1 cellular context compared by ENCODE assay signal in genomic region chr6:15691250-15691869, GRCh38.
TF ChIP-seq lines count a peak whose summit lies in the region.

No MANE protein-coding gene starts in this region.

TF ChIP-seq in HepG2, 621 proteins besides CTCF, POLR2A, EP300 and RAD21 (continued from another document and continues in another):
- TF ChIP-seq ATF6 (CRISPR knock-in tag; conservative IDR thresholded peaks at IDR 0.05) (no peak), ZNF414 (CRISPR knock-in tag; IDR thresholded peaks at IDR 0.05) (0 out of 2 replicates have a peak, but pooled peaks have one; percentile 69), PAWR (CRISPR knock-in tag; IDR thresholded peaks at IDR 0.05; ENCODE audit: borderline replicate concordance) (no peak), KLF13 (CRISPR knock-in tag; IDR thresholded peaks at IDR 0.05) (no peak), ZNF205 (CRISPR knock-in tag; IDR thresholded peaks at IDR 0.05) (peak; percentile 69; the same call in 1 of the 2 replicates), ZNF768 (CRISPR knock-in tag; IDR thresholded peaks at IDR 0.05) (peak; percentile 42; the same call in 1 of the 2 replicates), MIXL1 (CRISPR knock-in tag; IDR thresholded peaks at IDR 0.05) (peak; percentile 93), ZNF674 (CRISPR knock-in tag; IDR thresholded peaks at IDR 0.05; ENCODE audit: low read depth) (no peak), MYC (CRISPR knock-in tag; IDR thresholded peaks at IDR 0.05; ENCODE audit: borderline replicate concordance) (peak; percentile 35; the same call in 1 of the 2 replicates), BCLAF1 (IDR thresholded peaks at IDR 0.05) (no peak), FIP1L1 (IDR thresholded peaks at IDR 0.05; ENCODE audit: borderline replicate concordance, insufficient read depth, low read depth, low read length) (no peak), ZNF224 (CRISPR knock-in tag; IDR thresholded peaks at IDR 0.05) (no peak), ZNF282 (IDR thresholded peaks at IDR 0.05; ENCODE audit: partially characterized antibody) (no peak), KDM2A (CRISPR knock-in tag; IDR thresholded peaks at IDR 0.05; ENCODE audit: borderline replicate concordance, low read depth) (peak; percentile 96), TBL1XR1 (IDR thresholded peaks at IDR 0.05; ENCODE audit: borderline replicate concordance, low read length, partially characterized antibody) (peak; percentile 72), DNMT1 (CRISPR knock-in tag; IDR thresholded peaks at IDR 0.05) (no peak), SMAD9 (CRISPR knock-in tag; IDR thresholded peaks at IDR 0.05) (no peak), ZMYM4 (CRISPR knock-in tag; IDR thresholded peaks at IDR 0.05) (peak; percentile 83), SYNCRIP (IDR thresholded peaks at IDR 0.05; ENCODE audit: insufficient read depth, low read depth, low read length) (no peak), ZNF326 (CRISPR knock-in tag; IDR thresholded peaks at IDR 0.05; ENCODE audit: borderline replicate concordance) (no peak), ZC3H4 (CRISPR knock-in tag; IDR thresholded peaks at IDR 0.05; ENCODE audit: borderline replicate concordance) (no peak), FOXJ3 (CRISPR knock-in tag; IDR thresholded peaks at IDR 0.05; ENCODE audit: borderline replicate concordance) (no peak), PLRG1 (conservative IDR thresholded peaks at IDR 0.05) (no peak), ZBTB49 (CRISPR knock-in tag; IDR thresholded peaks at IDR 0.05; ENCODE audit: borderline replicate concordance) (peak; percentile 66; the same call in 1 of the 2 replicates), ARHGAP35 (CRISPR knock-in tag; IDR thresholded peaks at IDR 0.05; ENCODE audit: borderline replicate concordance) (no peak), ZNF501 (CRISPR knock-in tag; IDR thresholded peaks at IDR 0.05) (peak; percentile 79), SAP130 (CRISPR knock-in tag; IDR thresholded peaks at IDR 0.05; ENCODE audit: low read depth) (peak; percentile 18; the same call in 1 of the 2 replicates), POLR2AphosphoS2 (IDR thresholded peaks at IDR 0.05; ENCODE audit: low read depth, low read length) (no peak), SNAI1 (CRISPR knock-in tag; IDR thresholded peaks at IDR 0.05; ENCODE audit: borderline replicate concordance) (no peak), KLF9 (CRISPR knock-in tag; IDR thresholded peaks at IDR 0.05; ENCODE audit: low read depth) (0 out of 2 replicates have a peak, but pooled peaks have one; percentile 17), IRF2 (CRISPR knock-in tag; IDR thresholded peaks at IDR 0.05) (peak; percentile 82), HOXA5 (CRISPR knock-in tag; IDR thresholded peaks at IDR 0.05) (peak; percentile 34; the same call in 1 of the 2 replicates), TARDBP (CRISPR knock-in tag; IDR thresholded peaks at IDR 0.05) (peak; percentile 79; the same call in 1 of the 2 replicates), TEF (CRISPR knock-in tag; IDR thresholded peaks at IDR 0.05) (no peak), NFAT5 (CRISPR knock-in tag; IDR thresholded peaks at IDR 0.05) (no peak), SATB2 (CRISPR knock-in tag; IDR thresholded peaks at IDR 0.05) (no peak), PLSCR1 (CRISPR knock-in tag; IDR thresholded peaks at IDR 0.05; ENCODE audit: borderline replicate concordance) (no peak), KLF11 (CRISPR knock-in tag; IDR thresholded peaks at IDR 0.05) (peak; percentile 74; the same call in 1 of the 2 replicates), KAT8 (CRISPR knock-in tag; IDR thresholded peaks at IDR 0.05) (no peak)
- TF ChIP-seq, protein P1, sequence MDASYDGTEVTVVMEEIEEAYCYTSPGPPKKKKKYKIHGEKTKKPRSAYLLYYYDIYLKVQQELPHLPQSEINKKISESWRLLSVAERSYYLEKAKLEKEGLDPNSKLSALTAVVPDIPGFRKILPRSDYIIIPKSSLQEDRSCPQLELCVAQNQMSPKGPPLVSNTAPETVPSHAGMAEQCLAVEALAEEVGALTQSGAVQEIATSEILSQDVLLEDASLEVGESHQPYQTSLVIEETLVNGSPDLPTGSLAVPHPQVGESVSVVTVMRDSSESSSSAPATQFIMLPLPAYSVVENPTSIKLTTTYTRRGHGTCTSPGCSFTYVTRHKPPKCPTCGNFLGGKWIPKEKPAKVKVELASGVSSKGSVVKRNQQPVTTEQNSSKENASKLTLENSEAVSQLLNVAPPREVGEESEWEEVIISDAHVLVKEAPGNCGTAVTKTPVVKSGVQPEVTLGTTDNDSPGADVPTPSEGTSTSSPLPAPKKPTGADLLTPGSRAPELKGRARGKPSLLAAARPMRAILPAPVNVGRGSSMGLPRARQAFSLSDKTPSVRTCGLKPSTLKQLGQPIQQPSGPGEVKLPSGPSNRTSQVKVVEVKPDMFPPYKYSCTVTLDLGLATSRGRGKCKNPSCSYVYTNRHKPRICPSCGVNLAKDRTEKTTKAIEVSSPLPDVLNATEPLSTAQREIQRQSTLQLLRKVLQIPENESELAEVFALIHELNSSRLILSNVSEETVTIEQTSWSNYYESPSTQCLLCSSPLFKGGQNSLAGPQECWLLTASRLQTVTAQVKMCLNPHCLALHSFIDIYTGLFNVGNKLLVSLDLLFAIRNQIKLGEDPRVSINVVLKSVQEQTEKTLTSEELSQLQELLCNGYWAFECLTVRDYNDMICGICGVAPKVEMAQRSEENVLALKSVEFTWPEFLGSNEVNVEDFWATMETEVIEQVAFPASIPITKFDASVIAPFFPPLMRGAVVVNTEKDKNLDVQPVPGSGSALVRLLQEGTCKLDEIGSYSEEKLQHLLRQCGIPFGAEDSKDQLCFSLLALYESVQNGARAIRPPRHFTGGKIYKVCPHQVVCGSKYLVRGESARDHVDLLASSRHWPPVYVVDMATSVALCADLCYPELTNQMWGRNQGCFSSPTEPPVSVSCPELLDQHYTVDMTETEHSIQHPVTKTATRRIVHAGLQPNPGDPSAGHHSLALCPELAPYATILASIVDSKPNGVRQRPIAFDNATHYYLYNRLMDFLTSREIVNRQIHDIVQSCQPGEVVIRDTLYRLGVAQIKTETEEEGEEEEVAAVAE (CRISPR knock-in tag; IDR thresholded peaks at IDR 0.05; ENCODE audit: borderline replicate concordance) = 0 out of 2 replicates have a peak, but pooled peaks have one; percentile 48
- TF ChIP-seq, protein P2, sequence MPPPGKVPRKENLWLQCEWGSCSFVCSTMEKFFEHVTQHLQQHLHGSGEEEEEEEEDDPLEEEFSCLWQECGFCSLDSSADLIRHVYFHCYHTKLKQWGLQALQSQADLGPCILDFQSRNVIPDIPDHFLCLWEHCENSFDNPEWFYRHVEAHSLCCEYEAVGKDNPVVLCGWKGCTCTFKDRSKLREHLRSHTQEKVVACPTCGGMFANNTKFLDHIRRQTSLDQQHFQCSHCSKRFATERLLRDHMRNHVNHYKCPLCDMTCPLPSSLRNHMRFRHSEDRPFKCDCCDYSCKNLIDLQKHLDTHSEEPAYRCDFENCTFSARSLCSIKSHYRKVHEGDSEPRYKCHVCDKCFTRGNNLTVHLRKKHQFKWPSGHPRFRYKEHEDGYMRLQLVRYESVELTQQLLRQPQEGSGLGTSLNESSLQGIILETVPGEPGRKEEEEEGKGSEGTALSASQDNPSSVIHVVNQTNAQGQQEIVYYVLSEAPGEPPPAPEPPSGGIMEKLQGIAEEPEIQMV (CRISPR knock-in tag; IDR thresholded peaks at IDR 0.05; ENCODE audit: low read depth) = peak; percentile 86; the same call in 1 of the 2 replicates
